ENCODE assay signal across 13 cellular contexts in genomic region chrX:44223150-44223549, GRCh38.
DNase-seq lines count a peak whose midpoint lies in the region; FAIRE-seq and TF ChIP-seq lines count a peak whose summit lies in the region.
"Had no signal": no experiment of that assay in that cellular context is flagged by ENCODE, and none has a peak within 500 bp of the region (broad histone marks: within the 10 kb centered on the region; RNA-seq: fewer than 3 reads in every experiment).

No MANE protein-coding gene starts in this region.

- no peak for FAIRE-seq in urothelium cell line (lab: Jason Lieb, UNC)

- no peak overlapping the region for H3K4me2 ChIP-seq in OCI-LY7 (ENCODE audit: low read length)

- H3K9me3 ChIP-seq in adrenal gland (replicated peaks in 1 of 3): no peaks in the 10 kb centered on the region
- H3K9me3 ChIP-seq in OCI-LY7 (ENCODE audit: low read length): no peaks in the 10 kb centered on the region

- no peak for TF ChIP-seq POLR2A in adrenal gland (IDR thresholded peaks at IDR 0.05)
- no peak for TF ChIP-seq POLR2A in erythroblast (IDR thresholded peaks at IDR 0.05; ENCODE audit: low read length)

- no peaks in the 10 kb centered on the region for H3K27me3 ChIP-seq in adrenal gland

- H3K79me2 ChIP-seq in OCI-LY7 (ENCODE audit: insufficient read depth, low read depth, low read length): no peaks in the 10 kb centered on the region

- H3K36me3 ChIP-seq in adrenal gland (replicated peaks in 1 of 2) (no peaks in the 10 kb centered on the region), OCI-LY7 (ENCODE audit: insufficient read depth, low read length) (no peaks in the 10 kb centered on the region)

- no peak overlapping the region for H2AFZ ChIP-seq in OCI-LY7 (ENCODE audit: low read length)

- H4K20me1 ChIP-seq in OCI-LY7 (ENCODE audit: insufficient read depth, low read length): no peaks in the 10 kb centered on the region

- H3K4me3 ChIP-seq in adrenal gland (no peak overlapping the region), fibroblast of villous mesenchyme (ENCODE audit: low read depth, low read length) (no peak overlapping the region), OCI-LY7 (ENCODE audit: low read depth, low read length, poor library complexity, severe bottlenecking) (no peak overlapping the region)

- H3K9me2 ChIP-seq in OCI-LY7 (ENCODE audit: insufficient read depth, low read length): no peaks in the 10 kb centered on the region

- H3K27ac ChIP-seq in adrenal gland (no peak overlapping the region), OCI-LY7 (ENCODE audit: low read depth, low read length, poor library complexity, severe bottlenecking) (no peak overlapping the region)
- H3K27ac ChIP-seq: 22Rv1 had no signal

- DNase-seq in DMS53 (lab: John Stamatoyannopoulos, UW) (peak; percentile 21), DMS53 treated with DMSO at 0.1 percent for 48 hours (lab: John Stamatoyannopoulos, UW; ENCODE audit: unreplicated experiment) (no peak), adrenal gland (peak; percentile 47 to 74 (median 56)), fibroblast of villous mesenchyme (ENCODE audit: low read depth) (peak; percentile 21), urothelium cell line (ENCODE audit: low spot score) (peak; percentile 52), Ammon's horn (ENCODE audit: low spot score) (no peak), erythroblast (lab: John Stamatoyannopoulos, UW) (no peak), OCI-LY7 (ENCODE audit: low spot score) (no peak)
- DNase-seq: activated CD8-positive, alpha-beta T cell treated with anti-CD3 and anti-CD28 coated beads, Interleukin-2, amount 10 ng/mL, durations not matched to agents 7 days and 5 days; DMS79 treated with DMSO at 0.1 percent for 48 hours; NCI-H1092 treated with DMSO at 0.1 percent for 48 hours; NCI-H524 treated with DMSO at 0.1 percent for 48 hours had no signal

- POLR2A ChIA-PET in OCI-LY7 (lab: Charles Lee): no interaction called here

- H3K4me1 ChIP-seq in adrenal gland (replicated peaks in 1 of 2) (no peaks in the 10 kb centered on the region), OCI-LY7 (ENCODE audit: insufficient read depth, low read length, poor library complexity, severe bottlenecking) (no peaks in the 10 kb centered on the region)

- no TSS peak for BruUV-seq in OCI-LY7 (replicated peaks; lab: Mats Ljungman, UMichigan)

- TF ChIP-seq CTCF in adrenal gland (IDR thresholded peaks at IDR 0.05) (no peak), fibroblast of villous mesenchyme (IDR thresholded peaks at IDR 0.05; ENCODE audit: insufficient read depth, low read depth, low read length) (no peak), OCI-LY7 (conservative IDR thresholded peaks at IDR 0.05; ENCODE audit: low read length) (no peak)

- WGBS in adrenal gland, 4 donors: 24 to 43% (median 33%) methylated on average over 2 of the region's 2 CpGs

- intact Hi-C loops in adrenal gland (cut with DNase I): no loop called here
- intact Hi-C loops in OCI-LY7 (cut with micrococcal nuclease; ENCODE audit: unreplicated experiment): no loop called here

- CTCF ChIA-PET in OCI-LY7 (lab: Charles Lee; ENCODE audit: unreplicated experiment): no interaction called here

Comparison
In these comparisons a context has a peak if more than half of its experiments do, and no peak if none do; other contexts are left out.
1. DNase-seq: peak in DMS53 (single experiment), adrenal gland (7 of 7), fibroblast of villous mesenchyme (single experiment) and urothelium cell line (single experiment); none in DMS53 treated with DMSO at 0.1 percent for 48 hours (single experiment), Ammon's horn (single experiment), erythroblast (0 of 2) and OCI-LY7 (single experiment).